Comparison of ENCODE assay signal across 1 cellular context in the genomic region with DNA sequence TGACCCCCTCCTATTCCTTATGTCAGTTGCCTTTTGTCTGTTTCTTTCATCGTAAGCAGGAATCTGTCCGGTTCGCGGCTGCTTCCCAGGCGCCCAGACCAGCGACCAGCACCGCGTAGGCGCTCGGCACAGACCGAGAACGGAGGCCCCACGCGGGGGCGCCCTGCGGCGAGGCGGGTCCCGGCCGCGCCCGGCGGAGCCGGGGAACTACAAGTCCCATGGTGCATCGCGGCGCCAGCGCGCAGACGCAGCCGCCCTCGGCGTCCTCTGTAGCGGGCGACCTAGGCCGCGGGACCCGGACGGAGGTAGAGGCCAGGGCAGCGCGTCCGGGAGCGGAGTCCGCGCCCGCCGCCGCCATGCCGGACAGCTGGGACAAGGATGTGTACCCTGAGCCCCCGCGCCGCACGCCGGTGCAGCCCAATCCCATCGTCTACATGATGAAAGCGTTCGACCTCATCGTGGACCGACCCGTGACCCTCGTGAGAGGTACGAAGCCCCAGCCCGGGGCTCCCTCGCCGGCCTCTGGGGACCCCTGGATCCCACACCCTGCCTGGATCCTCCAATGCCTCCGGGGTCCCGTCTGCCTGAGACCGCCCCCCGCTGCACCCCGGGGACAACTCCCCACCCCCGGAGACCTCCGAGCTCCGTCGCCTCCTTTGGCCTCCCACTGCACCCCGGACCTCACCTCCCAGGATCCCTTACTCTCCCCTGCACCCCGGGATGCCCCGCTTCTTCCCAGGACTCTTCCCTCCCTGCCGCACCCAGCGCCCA.
A peak's percentile ranks its signal among the peaks of the same experiment; 100 is the strongest.
TF ChIP-seq lines count a peak whose summit lies in the region.

TSS of gene NDUFB10 (plus strand) at position 270 of the 771 bp plus-strand sequence. CDS start at position 357, 87 bp downstream.

TF ChIP-seq in GM12878, 131 proteins besides CTCF, POLR2A, EP300 and RAD21 (continued from another document and continues in another):
- TF ChIP-seq, protein P1, sequence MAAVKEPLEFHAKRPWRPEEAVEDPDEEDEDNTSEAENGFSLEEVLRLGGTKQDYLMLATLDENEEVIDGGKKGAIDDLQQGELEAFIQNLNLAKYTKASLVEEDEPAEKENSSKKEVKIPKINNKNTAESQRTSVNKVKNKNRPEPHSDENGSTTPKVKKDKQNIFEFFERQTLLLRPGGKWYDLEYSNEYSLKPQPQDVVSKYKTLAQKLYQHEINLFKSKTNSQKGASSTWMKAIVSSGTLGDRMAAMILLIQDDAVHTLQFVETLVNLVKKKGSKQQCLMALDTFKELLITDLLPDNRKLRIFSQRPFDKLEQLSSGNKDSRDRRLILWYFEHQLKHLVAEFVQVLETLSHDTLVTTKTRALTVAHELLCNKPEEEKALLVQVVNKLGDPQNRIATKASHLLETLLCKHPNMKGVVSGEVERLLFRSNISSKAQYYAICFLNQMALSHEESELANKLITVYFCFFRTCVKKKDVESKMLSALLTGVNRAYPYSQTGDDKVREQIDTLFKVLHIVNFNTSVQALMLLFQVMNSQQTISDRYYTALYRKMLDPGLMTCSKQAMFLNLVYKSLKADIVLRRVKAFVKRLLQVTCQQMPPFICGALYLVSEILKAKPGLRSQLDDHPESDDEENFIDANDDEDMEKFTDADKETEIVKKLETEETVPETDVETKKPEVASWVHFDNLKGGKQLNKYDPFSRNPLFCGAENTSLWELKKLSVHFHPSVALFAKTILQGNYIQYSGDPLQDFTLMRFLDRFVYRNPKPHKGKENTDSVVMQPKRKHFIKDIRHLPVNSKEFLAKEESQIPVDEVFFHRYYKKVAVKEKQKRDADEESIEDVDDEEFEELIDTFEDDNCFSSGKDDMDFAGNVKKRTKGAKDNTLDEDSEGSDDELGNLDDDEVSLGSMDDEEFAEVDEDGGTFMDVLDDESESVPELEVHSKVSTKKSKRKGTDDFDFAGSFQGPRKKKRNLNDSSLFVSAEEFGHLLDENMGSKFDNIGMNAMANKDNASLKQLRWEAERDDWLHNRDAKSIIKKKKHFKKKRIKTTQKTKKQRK (IDR thresholded peaks at IDR 0.05; ENCODE audit: low read depth, low read length): no peak
- TF ChIP-seq BRCA1 (IDR thresholded peaks at IDR 0.05; ENCODE audit: low read depth, low read length) (no peak), JUNB (IDR thresholded peaks at IDR 0.05) (no peak), CHD4 (IDR thresholded peaks at IDR 0.05) (no peak), CHD2 (IDR thresholded peaks at IDR 0.05; ENCODE audit: borderline replicate concordance, low read depth, low read length) (no peak), CREB1 (IDR thresholded peaks at IDR 0.05; ENCODE audit: low read depth) (peak; percentile 67; the same call in 1 of the 2 replicates), RELB (IDR thresholded peaks at IDR 0.05; ENCODE audit: low read depth) (no peak), SIX5 (IDR thresholded peaks at IDR 0.05; ENCODE audit: low read depth, low read length, severe bottlenecking) (peak; percentile 88), MTA3 (IDR thresholded peaks at IDR 0.05; ENCODE audit: borderline replicate concordance, low read length) (no peak), NBN (IDR thresholded peaks at IDR 0.05) (no peak), WRNIP1 (IDR thresholded peaks at IDR 0.05; ENCODE audit: borderline replicate concordance, low read depth, low read length) (no peak), ZSCAN29 (IDR thresholded peaks at IDR 0.05) (0 out of 2 replicates have a peak, but pooled peaks have one; percentile 20), TCF12 (IDR thresholded peaks at IDR 0.05; ENCODE audit: low read depth, low read length) (no peak), DPF2 (IDR thresholded peaks at IDR 0.05) (0 out of 2 replicates have a peak, but pooled peaks have one; percentile 62), POLR2AphosphoS2 (IDR thresholded peaks at IDR 0.05; ENCODE audit: low read depth, low read length) (peak; percentile 77), SMC3 (IDR thresholded peaks at IDR 0.05; ENCODE audit: borderline replicate concordance, low read length) (peak; percentile 41; the same call in 1 of the 2 replicates), EGR1 (IDR thresholded peaks at IDR 0.05; ENCODE audit: borderline replicate concordance in 1 of 2, low read depth in 2 of 2, low read length in 2 of 2) (peak in 1 of 2 experiments; percentile 86; a peak in 2 of 3 replicates), BMI1 (IDR thresholded peaks at IDR 0.05; ENCODE audit: borderline replicate concordance) (no peak), MXI1 (IDR thresholded peaks at IDR 0.05; ENCODE audit: low read depth, low read length) (peak; percentile 57), HDAC2 (IDR thresholded peaks at IDR 0.05) (no peak), JUND (IDR thresholded peaks at IDR 0.05; ENCODE audit: low read depth, low read length) (no peak), IRF4 (IDR thresholded peaks at IDR 0.05; ENCODE audit: low read depth, low read length) (no peak), CHD1 (IDR thresholded peaks at IDR 0.05; ENCODE audit: low read depth, low read length) (no peak), MYB (IDR thresholded peaks at IDR 0.05; ENCODE audit: borderline replicate concordance, low read depth, low read length) (no peak), ASH2L (IDR thresholded peaks at IDR 0.05; ENCODE audit: borderline replicate concordance, low read depth) (no peak), MYC (IDR thresholded peaks at IDR 0.05; ENCODE audit: insufficient read depth, insufficient read length, insufficient replicate concordance, low read length, severe bottlenecking) (no peak), SUZ12 (IDR thresholded peaks at IDR 0.05; ENCODE audit: unreplicated experiment) (no peak), SRF (IDR thresholded peaks at IDR 0.05; ENCODE audit: low read depth in 2 of 2, low read length in 2 of 2) (no peak), PRDM15 (CRISPR knock-in tag; IDR thresholded peaks at IDR 0.05) (no peak), SP1 (IDR thresholded peaks at IDR 0.05; ENCODE audit: low read depth, low read length) (peak; percentile 14), ZNF274 (IDR thresholded peaks at IDR 0.05; ENCODE audit: insufficient read depth, insufficient read length) (no peak), SMARCA5 (IDR thresholded peaks at IDR 0.05) (peak; percentile 90; the same call in 1 of the 2 replicates), ZNF384 (IDR thresholded peaks at IDR 0.05; ENCODE audit: borderline replicate concordance, low read depth, low read length) (no peak), CREM (IDR thresholded peaks at IDR 0.05; ENCODE audit: low read depth) (peak; percentile 29; the same call in 1 of the 2 replicates), ZNF622 (IDR thresholded peaks at IDR 0.05) (no peak), RAD51 (IDR thresholded peaks at IDR 0.05) (no peak), SUPT20H (IDR thresholded peaks at IDR 0.05; ENCODE audit: borderline replicate concordance, control insufficient read depth, low read depth, low read length) (no peak), IKZF1 (conservative IDR thresholded peaks at IDR 0.05) (peak; percentile 97), RFX5 (IDR thresholded peaks at IDR 0.05; ENCODE audit: low read depth, low read length) (no peak), SKIL (IDR thresholded peaks at IDR 0.05; ENCODE audit: low read depth, poor library complexity, severe bottlenecking) (no peak), MEF2A (IDR thresholded peaks at IDR 0.05; ENCODE audit: insufficient read depth, low read depth, low read length) (no peak), IKZF2 (IDR thresholded peaks at IDR 0.05) (no peak), ZNF207 (IDR thresholded peaks at IDR 0.05; ENCODE audit: borderline replicate concordance) (peak; percentile 74; the same call in 1 of the 2 replicates), SIN3A (IDR thresholded peaks at IDR 0.05; ENCODE audit: low read depth, low read length) (peak; percentile 27; the same call in 1 of the 2 replicates), PML (IDR thresholded peaks at IDR 0.05; ENCODE audit: low read length) (no peak), YBX1 (IDR thresholded peaks at IDR 0.05) (no peak)
- TF ChIP-seq, protein P2, sequence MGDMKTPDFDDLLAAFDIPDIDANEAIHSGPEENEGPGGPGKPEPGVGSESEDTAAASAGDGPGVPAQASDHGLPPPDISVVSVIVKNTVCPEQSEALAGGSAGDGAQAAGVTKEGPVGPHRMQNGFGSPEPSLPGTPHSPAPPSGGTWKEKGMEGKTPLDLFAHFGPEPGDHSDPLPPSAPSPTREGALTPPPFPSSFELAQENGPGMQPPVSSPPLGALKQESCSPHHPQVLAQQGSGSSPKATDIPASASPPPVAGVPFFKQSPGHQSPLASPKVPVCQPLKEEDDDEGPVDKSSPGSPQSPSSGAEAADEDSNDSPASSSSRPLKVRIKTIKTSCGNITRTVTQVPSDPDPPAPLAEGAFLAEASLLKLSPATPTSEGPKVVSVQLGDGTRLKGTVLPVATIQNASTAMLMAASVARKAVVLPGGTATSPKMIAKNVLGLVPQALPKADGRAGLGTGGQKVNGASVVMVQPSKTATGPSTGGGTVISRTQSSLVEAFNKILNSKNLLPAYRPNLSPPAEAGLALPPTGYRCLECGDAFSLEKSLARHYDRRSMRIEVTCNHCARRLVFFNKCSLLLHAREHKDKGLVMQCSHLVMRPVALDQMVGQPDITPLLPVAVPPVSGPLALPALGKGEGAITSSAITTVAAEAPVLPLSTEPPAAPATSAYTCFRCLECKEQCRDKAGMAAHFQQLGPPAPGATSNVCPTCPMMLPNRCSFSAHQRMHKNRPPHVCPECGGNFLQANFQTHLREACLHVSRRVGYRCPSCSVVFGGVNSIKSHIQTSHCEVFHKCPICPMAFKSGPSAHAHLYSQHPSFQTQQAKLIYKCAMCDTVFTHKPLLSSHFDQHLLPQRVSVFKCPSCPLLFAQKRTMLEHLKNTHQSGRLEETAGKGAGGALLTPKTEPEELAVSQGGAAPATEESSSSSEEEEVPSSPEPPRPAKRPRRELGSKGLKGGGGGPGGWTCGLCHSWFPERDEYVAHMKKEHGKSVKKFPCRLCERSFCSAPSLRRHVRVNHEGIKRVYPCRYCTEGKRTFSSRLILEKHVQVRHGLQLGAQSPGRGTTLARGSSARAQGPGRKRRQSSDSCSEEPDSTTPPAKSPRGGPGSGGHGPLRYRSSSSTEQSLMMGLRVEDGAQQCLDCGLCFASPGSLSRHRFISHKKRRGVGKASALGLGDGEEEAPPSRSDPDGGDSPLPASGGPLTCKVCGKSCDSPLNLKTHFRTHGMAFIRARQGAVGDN (IDR thresholded peaks at IDR 0.05): peak; percentile 61
